1 cellular context compared by ENCODE assay signal in genomic region chr11:41461057-41461681, GRCh38.
TF ChIP-seq lines count a peak whose summit lies in the region.

No MANE protein-coding gene starts in this region.

TF ChIP-seq in liver, 16 proteins besides CTCF, POLR2A, EP300 and RAD21 (continued from another document):
- TF ChIP-seq ATF3 (IDR thresholded peaks at IDR 0.05), result no peak
- no peak for TF ChIP-seq FOXA1 (IDR thresholded peaks at IDR 0.05)
- TF ChIP-seq FOXA2 (IDR thresholded peaks at IDR 0.05), result no peak
- no peak for TF ChIP-seq GABPA (IDR thresholded peaks at IDR 0.05 in 1 of 2, conservative IDR thresholded peaks at IDR 0.05 in 1 of 2)
- no peak for TF ChIP-seq MAX (IDR thresholded peaks at IDR 0.05)
- no peak for TF ChIP-seq JUND (IDR thresholded peaks at IDR 0.05)
